Comparison of ENCODE assay signal across 1 cellular context in genomic region chr16:28492511-28492910, GRCh38.
TF ChIP-seq lines count a peak whose summit lies in the region.

No MANE protein-coding gene starts in this region.

TF ChIP-seq in WTC11, 78 proteins besides CTCF, POLR2A, EP300 and RAD21 (continued from another document):
- TF ChIP-seq, protein P1, sequence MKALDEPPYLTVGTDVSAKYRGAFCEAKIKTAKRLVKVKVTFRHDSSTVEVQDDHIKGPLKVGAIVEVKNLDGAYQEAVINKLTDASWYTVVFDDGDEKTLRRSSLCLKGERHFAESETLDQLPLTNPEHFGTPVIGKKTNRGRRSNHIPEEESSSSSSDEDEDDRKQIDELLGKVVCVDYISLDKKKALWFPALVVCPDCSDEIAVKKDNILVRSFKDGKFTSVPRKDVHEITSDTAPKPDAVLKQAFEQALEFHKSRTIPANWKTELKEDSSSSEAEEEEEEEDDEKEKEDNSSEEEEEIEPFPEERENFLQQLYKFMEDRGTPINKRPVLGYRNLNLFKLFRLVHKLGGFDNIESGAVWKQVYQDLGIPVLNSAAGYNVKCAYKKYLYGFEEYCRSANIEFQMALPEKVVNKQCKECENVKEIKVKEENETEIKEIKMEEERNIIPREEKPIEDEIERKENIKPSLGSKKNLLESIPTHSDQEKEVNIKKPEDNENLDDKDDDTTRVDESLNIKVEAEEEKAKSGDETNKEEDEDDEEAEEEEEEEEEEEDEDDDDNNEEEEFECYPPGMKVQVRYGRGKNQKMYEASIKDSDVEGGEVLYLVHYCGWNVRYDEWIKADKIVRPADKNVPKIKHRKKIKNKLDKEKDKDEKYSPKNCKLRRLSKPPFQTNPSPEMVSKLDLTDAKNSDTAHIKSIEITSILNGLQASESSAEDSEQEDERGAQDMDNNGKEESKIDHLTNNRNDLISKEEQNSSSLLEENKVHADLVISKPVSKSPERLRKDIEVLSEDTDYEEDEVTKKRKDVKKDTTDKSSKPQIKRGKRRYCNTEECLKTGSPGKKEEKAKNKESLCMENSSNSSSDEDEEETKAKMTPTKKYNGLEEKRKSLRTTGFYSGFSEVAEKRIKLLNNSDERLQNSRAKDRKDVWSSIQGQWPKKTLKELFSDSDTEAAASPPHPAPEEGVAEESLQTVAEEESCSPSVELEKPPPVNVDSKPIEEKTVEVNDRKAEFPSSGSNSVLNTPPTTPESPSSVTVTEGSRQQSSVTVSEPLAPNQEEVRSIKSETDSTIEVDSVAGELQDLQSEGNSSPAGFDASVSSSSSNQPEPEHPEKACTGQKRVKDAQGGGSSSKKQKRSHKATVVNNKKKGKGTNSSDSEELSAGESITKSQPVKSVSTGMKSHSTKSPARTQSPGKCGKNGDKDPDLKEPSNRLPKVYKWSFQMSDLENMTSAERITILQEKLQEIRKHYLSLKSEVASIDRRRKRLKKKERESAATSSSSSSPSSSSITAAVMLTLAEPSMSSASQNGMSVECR (CRISPR knock-in tag; IDR thresholded peaks at IDR 0.05; ENCODE audit: borderline replicate concordance), result no peak
- TF ChIP-seq ESRRA (CRISPR knock-in tag; IDR thresholded peaks at IDR 0.05; ENCODE audit: borderline replicate concordance) (no peak), OVOL2 (CRISPR knock-in tag; IDR thresholded peaks at IDR 0.05; ENCODE audit: borderline replicate concordance) (no peak), EMX1 (CRISPR knock-in tag; IDR thresholded peaks at IDR 0.05) (no peak), MXD4 (CRISPR knock-in tag; IDR thresholded peaks at IDR 0.05; ENCODE audit: borderline replicate concordance) (no peak), TCF7 (CRISPR knock-in tag; IDR thresholded peaks at IDR 0.05; ENCODE audit: low read depth) (no peak), PRRX2 (CRISPR knock-in tag; IDR thresholded peaks at IDR 0.05) (no peak), CREM (CRISPR knock-in tag; IDR thresholded peaks at IDR 0.05) (no peak), ZBTB43 (CRISPR knock-in tag; IDR thresholded peaks at IDR 0.05) (no peak)
- TF ChIP-seq, protein P2, sequence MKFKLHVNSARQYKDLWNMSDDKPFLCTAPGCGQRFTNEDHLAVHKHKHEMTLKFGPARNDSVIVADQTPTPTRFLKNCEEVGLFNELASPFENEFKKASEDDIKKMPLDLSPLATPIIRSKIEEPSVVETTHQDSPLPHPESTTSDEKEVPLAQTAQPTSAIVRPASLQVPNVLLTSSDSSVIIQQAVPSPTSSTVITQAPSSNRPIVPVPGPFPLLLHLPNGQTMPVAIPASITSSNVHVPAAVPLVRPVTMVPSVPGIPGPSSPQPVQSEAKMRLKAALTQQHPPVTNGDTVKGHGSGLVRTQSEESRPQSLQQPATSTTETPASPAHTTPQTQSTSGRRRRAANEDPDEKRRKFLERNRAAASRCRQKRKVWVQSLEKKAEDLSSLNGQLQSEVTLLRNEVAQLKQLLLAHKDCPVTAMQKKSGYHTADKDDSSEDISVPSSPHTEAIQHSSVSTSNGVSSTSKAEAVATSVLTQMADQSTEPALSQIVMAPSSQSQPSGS (CRISPR knock-in tag; IDR thresholded peaks at IDR 0.05; ENCODE audit: borderline replicate concordance, low read depth), result no peak
